ENCODE assay signal across 22 cellular contexts in the genomic region with DNA sequence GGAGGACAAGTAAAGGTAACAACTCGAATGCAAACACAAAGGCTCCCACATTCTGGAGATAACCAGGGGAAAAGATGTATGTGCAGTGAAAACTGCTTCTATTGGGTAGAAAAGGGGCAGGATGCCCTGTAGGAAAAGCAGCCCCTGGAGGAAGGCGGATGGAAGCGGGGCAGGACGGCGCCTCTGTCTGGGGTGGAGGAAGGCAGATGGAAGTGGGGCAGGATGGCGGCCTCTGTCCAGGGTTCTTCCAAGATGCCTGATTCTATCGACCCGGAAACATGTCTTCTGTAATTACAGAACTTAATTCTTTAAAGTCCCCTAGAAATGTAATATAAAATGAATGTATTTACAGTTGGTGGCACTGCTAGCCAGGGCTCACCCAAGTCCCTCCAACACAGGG. TPM values are rescaled to one million over a fixed set of nuclear protein-coding genes. Genes with fewer than 3 reads are reported as not detected.
DNase-seq lines count a peak whose midpoint lies in the region; ATAC-seq, FAIRE-seq and TF ChIP-seq lines count a peak whose summit lies in the region.
"Had no signal": no experiment of that assay in that cellular context is flagged by ENCODE, and none has a peak within 500 bp of the region (broad histone marks: within the 10 kb centered on the region; RNA-seq: fewer than 3 reads in every experiment).

No MANE protein-coding gene starts in this region.

- H3K4me3 ChIP-seq in CD4-positive, CD25-positive, alpha-beta regulatory T cell (ENCODE audit: low read depth, low read length) = no peak overlapping the region
- H3K4me3 ChIP-seq in lower lobe of right lung (no peak overlapping the region), upper lobe of right lung (no peak overlapping the region)
- H3K4me3 ChIP-seq: K562, SK-N-MC had no signal

- no peaks in the 10 kb centered on the region for H3K9me3 ChIP-seq in CD4-positive, CD25-positive, alpha-beta regulatory T cell (ENCODE audit: control insufficient read depth in 2 of 2, low read length in 2 of 2)
- H3K9me3 ChIP-seq in lower lobe of right lung (no peaks in the 10 kb centered on the region), upper lobe of right lung (no peaks in the 10 kb centered on the region)
- H3K9me3 ChIP-seq: BE2C had no signal

- no peak for TF ChIP-seq CTCF in lower lobe of right lung (IDR thresholded peaks at IDR 0.05)
- no peak for TF ChIP-seq CTCF in upper lobe of right lung (IDR thresholded peaks at IDR 0.05)
- TF ChIP-seq CTCF in D721Med (IDR thresholded peaks at IDR 0.05; ENCODE audit: insufficient read depth, missing control alignments) = no peak

- intact Hi-C loops in lower lobe of right lung (cut with DNase I) (no loop called here), upper lobe of right lung (cut with DNase I) (no loop called here)

- H3K36me3 ChIP-seq in CD4-positive, CD25-positive, alpha-beta regulatory T cell (ENCODE audit: control insufficient read depth, insufficient read depth, low read length) = peaks cover 35% of the 10 kb centered on the region
- H3K36me3 ChIP-seq in lower lobe of right lung (peaks cover 73% of the 10 kb centered on the region), upper lobe of right lung (peaks cover 60% of the 10 kb centered on the region)
- H3K36me3 ChIP-seq: BE2C had no signal

- FAIRE-seq in D721Med (lab: Jason Lieb, UNC) = no peak
- FAIRE-seq: GM12892, H54, HepG2, K562, RCC 7860 had no signal

- no peaks in the 10 kb centered on the region for H3K4me1 ChIP-seq in CD4-positive, CD25-positive, alpha-beta regulatory T cell (ENCODE audit: control insufficient read depth, insufficient read depth, low read length, poor library complexity, severe bottlenecking)
- no peaks in the 10 kb centered on the region for H3K4me1 ChIP-seq in lower lobe of right lung
- H3K4me1 ChIP-seq in upper lobe of right lung = no peaks in the 10 kb centered on the region

- peaks cover 0 to 2% (median 0%) of the 10 kb centered on the region in 7 donors for H3K9me3 Mint-ChIP-seq in CD4-positive, CD25-positive, alpha-beta regulatory T cell
- H3K9me3 Mint-ChIP-seq in effector memory CD8-positive, alpha-beta T cell = no peaks in the 10 kb centered on the region
- H3K9me3 Mint-ChIP-seq: CD4-positive, alpha-beta T cell had no signal

- no peak overlapping the region for H3K4me3 Mint-ChIP-seq in CD4-positive, CD25-positive, alpha-beta regulatory T cell
- no peak overlapping the region for H3K4me3 Mint-ChIP-seq in effector memory CD8-positive, alpha-beta T cell
- H3K4me3 Mint-ChIP-seq: CD4-positive, alpha-beta T cell had no signal

- H3K27me3 ChIP-seq in CD4-positive, CD25-positive, alpha-beta regulatory T cell (ENCODE audit: control insufficient read depth, insufficient read depth, low read length) = no peaks in the 10 kb centered on the region
- H3K27me3 ChIP-seq in lower lobe of right lung (ENCODE audit: low read depth) = no peaks in the 10 kb centered on the region
- no peaks in the 10 kb centered on the region for H3K27me3 ChIP-seq in upper lobe of right lung
- H3K27me3 ChIP-seq: BE2C had no signal

- H3K27me3 Mint-ChIP-seq in CD4-positive, CD25-positive, alpha-beta regulatory T cell = no peaks in the 10 kb centered on the region
- no peaks in the 10 kb centered on the region for H3K27me3 Mint-ChIP-seq in effector memory CD8-positive, alpha-beta T cell
- H3K27me3 Mint-ChIP-seq: CD4-positive, alpha-beta T cell had no signal

- H3K27ac Mint-ChIP-seq in CD4-positive, CD25-positive, alpha-beta regulatory T cell = peak overlapping the region in 2 of 3 donors; percentile 52 to 62
- H3K27ac Mint-ChIP-seq in effector memory CD8-positive, alpha-beta T cell = peak overlapping the region; percentile 24 to 69
- H3K27ac Mint-ChIP-seq: CD4-positive, alpha-beta T cell had no signal

- ATAC-seq in CD4-positive, CD25-positive, alpha-beta regulatory T cell (ENCODE audit: low read depth in 2 of 2) = no peak
- no peak for ATAC-seq in effector memory CD8-positive, alpha-beta T cell (replicated peaks)
- ATAC-seq in lower lobe of right lung (no peak), upper lobe of right lung (no peak), HG02763 (IDR thresholded peaks at IDR 0.05; ENCODE audit: unreplicated experiment) (no peak)
- ATAC-seq: HepG2, K562 had no signal

- no peak for DNase-seq in CD4-positive, CD25-positive, alpha-beta regulatory T cell
- no peak for DNase-seq in effector memory CD8-positive, alpha-beta T cell
- DNase-seq in lower lobe of right lung (peak; percentile 22), upper lobe of right lung (peak; percentile 34), D721Med (ENCODE audit: insufficient read length, low spot score) (no peak), pons (ENCODE audit: low spot score) (no peak)
- DNase-seq: Kasumi-1, MV-4-11, NCI-H1436 treated with DMSO at 0.1 percent for 48 hours, NCI-H2107, NCI-H774, SIG-M5 had no signal

- peaks cover 39% of the 10 kb centered on the region for H3K36me3 Mint-ChIP-seq in CD4-positive, CD25-positive, alpha-beta regulatory T cell
- H3K36me3 Mint-ChIP-seq in effector memory CD8-positive, alpha-beta T cell (ENCODE audit: insufficient read depth) = peaks cover 13% of the 10 kb centered on the region

- H3K27ac ChIP-seq in CD4-positive, CD25-positive, alpha-beta regulatory T cell (ENCODE audit: insufficient read depth, low read length, poor library complexity, severe bottlenecking) = no peak overlapping the region
- H3K27ac ChIP-seq in lower lobe of right lung = no peak overlapping the region
- H3K27ac ChIP-seq in upper lobe of right lung = no peak overlapping the region
- H3K27ac ChIP-seq: SK-N-MC had no signal

- no peaks in the 10 kb centered on the region for H3K4me1 Mint-ChIP-seq in CD4-positive, CD25-positive, alpha-beta regulatory T cell
- peaks cover 0 to 1% of the 10 kb centered on the region in 2 donors for H3K4me1 Mint-ChIP-seq in effector memory CD8-positive, alpha-beta T cell (ENCODE audit: low read depth in 2 of 2)

RNA-seq across cellular contexts. Expression of gene LRRC47, which starts 24.0 kb away (rescaled TPM):
- total RNA-seq in CD4-positive, CD25-positive, alpha-beta regulatory T cell = 33.9 TPM
- polyA plus RNA-seq in CD4-positive, CD25-positive, alpha-beta regulatory T cell = 10 to 100 TPM; 22.0 to 32.5 (median 25.7) TPM
- total RNA-seq in lower lobe of right lung (34.4 TPM), upper lobe of right lung (34.2 TPM)

RNA-seq across cellular contexts. Expression of gene CEP104, which starts 36.7 kb away (rescaled TPM):
- total RNA-seq in CD4-positive, CD25-positive, alpha-beta regulatory T cell = 42.3 TPM
- 10 to 100 TPM; 13.5 to 18.8 (median 14.5) TPM for polyA plus RNA-seq in CD4-positive, CD25-positive, alpha-beta regulatory T cell
- total RNA-seq in lower lobe of right lung (53.9 TPM), upper lobe of right lung (61.0 TPM)

RNA-seq across cellular contexts. Expression of gene DFFB, which starts 37.0 kb away (rescaled TPM):
- 15.4 TPM for total RNA-seq in CD4-positive, CD25-positive, alpha-beta regulatory T cell
- polyA plus RNA-seq in CD4-positive, CD25-positive, alpha-beta regulatory T cell = 10 to 100 TPM; 11.2 to 14.4 (median 12.6) TPM
- total RNA-seq in lower lobe of right lung = 10.6 TPM
- total RNA-seq in upper lobe of right lung = 8.5 TPM

RNA-seq across cellular contexts. Expression of gene SMIM1, which starts 47.8 kb away (rescaled TPM):
- 0.81 TPM for total RNA-seq in CD4-positive, CD25-positive, alpha-beta regulatory T cell
- polyA plus RNA-seq in CD4-positive, CD25-positive, alpha-beta regulatory T cell = 1 to 10 TPM in 1 of 4 donors, under 1 TPM in 3; 0.62 to 1.2 (median 0.79) TPM
- total RNA-seq in lower lobe of right lung (8.5 TPM), upper lobe of right lung (9.3 TPM)
- total RNA-seq: M059J had no signal

Comparison
In these comparisons a context has a peak if more than half of its experiments do, and no peak if none do; other contexts are left out.
1. DNase-seq: peak in lower lobe of right lung (single experiment) and upper lobe of right lung (single experiment); none in CD4-positive, CD25-positive, alpha-beta regulatory T cell (0 of 3), effector memory CD8-positive, alpha-beta T cell (0 of 3), D721Med (single experiment) and pons (single experiment).